7 cellular contexts compared by ENCODE assay signal in genomic region chr17:28720247-28720996, GRCh38. TPM values are rescaled to one million over a fixed set of nuclear protein-coding genes. Genes with fewer than 3 reads are reported as not detected.
DNase-seq lines count a peak whose midpoint lies in the region; ATAC-seq and TF ChIP-seq lines count a peak whose summit lies in the region.

No MANE protein-coding gene starts in this region.

- H3K9me3 ChIP-seq in neural cell (ENCODE audit: low read length): no peaks in the 10 kb centered on the region

- no peak for TF ChIP-seq RAD21 in neural cell (conservative IDR thresholded peaks at IDR 0.05)

- H3K36me3 ChIP-seq in GM23338 (ENCODE audit: insufficient read depth) (peaks cover 39% of the 10 kb centered on the region), neural cell (ENCODE audit: insufficient read depth, low read length) (no peaks in the 10 kb centered on the region)

- H3K9ac ChIP-seq in neural cell (ENCODE audit: low read length): peak overlapping the region; percentile 88

- H3K36me3 Mint-ChIP-seq in GM23338 (ENCODE audit: low read depth): peaks cover 68% of the 10 kb centered on the region

- CTCF ChIA-PET in RWPE1 (lab: Yijun Ruan, JAX): no interaction called here

- H3K4me1 ChIP-seq in GM23338 (ENCODE audit: insufficient read depth): peaks cover 47% of the 10 kb centered on the region

- H2AFZ ChIP-seq in GM23338 (no peak overlapping the region), neural cell (ENCODE audit: low read depth, low read length) (peak overlapping the region; percentile 36)

- H3K4me3 Mint-ChIP-seq in GM23338: peak overlapping the region; percentile 100

- ATAC-seq in GM23338: no peak

- H4K20me1 ChIP-seq in GM23338 (replicated peaks; ENCODE audit: insufficient read depth) (peaks cover 33% of the 10 kb centered on the region), neural cell (ENCODE audit: insufficient read depth) (no peaks in the 10 kb centered on the region)

- intact Hi-C loops in dorsolateral prefrontal cortex (cut with DNase I): loop anchor here in 1 of 2 donors (5.0 kb wide), 1 partner anchor 33 kb away; no protein-coding TSS in a partner anchor
- intact Hi-C loops in posterior vena cava (cut with DNase I): no loop called here

- H3K4me3 ChIP-seq in GM23338 (peak overlapping the region; percentile 98), dorsolateral prefrontal cortex (peak overlapping the region; percentile 60 to 99 (median 91)), neural cell (ENCODE audit: low read length) (peak overlapping the region; percentile 92)

- peaks cover 62% of the 10 kb centered on the region for H3K4me1 Mint-ChIP-seq in GM23338

- H3K27me3 ChIP-seq in GM23338 (ENCODE audit: insufficient read depth) (no peaks in the 10 kb centered on the region), dorsolateral prefrontal cortex (peaks cover 0 to 24% (median 13%) of the 10 kb centered on the region in 45 donors), neural cell (ENCODE audit: insufficient read depth, low read depth, low read length) (peaks cover 28% of the 10 kb centered on the region)

- 0 out of 4 replicates have a peak, but pooled peaks of 1 of the 2 experiments have one; percentile 35 for TF ChIP-seq CTCF in GM23338 (conservative IDR thresholded peaks at IDR 0.05; ENCODE audit: low read depth in 2 of 2)
- TF ChIP-seq CTCF in RWPE1 (conservative IDR thresholded peaks at IDR 0.05; ENCODE audit: low read depth): peak; percentile 12; the same call in 1 of the 2 replicates
- peak in 1 of 56 donors; percentile 24 for TF ChIP-seq CTCF in dorsolateral prefrontal cortex (IDR thresholded peaks at IDR 0.05 in 54 of 56, conservative IDR thresholded peaks at IDR 0.05 in 2 of 56; ENCODE audit: low read depth in 1 of 56, partially characterized antibody in 56 of 56)
- TF ChIP-seq CTCF in neural cell (IDR thresholded peaks at IDR 0.05; ENCODE audit: poor library complexity, severe bottlenecking): no peak

- peaks cover 35% of the 10 kb centered on the region for H3K27me3 Mint-ChIP-seq in GM23338 (ENCODE audit: insufficient read depth, low read depth, poor library complexity)

- H3K27ac ChIP-seq in GM23338 (ENCODE audit: low read depth) (peak overlapping the region; percentile 56), RWPE1 (peak overlapping the region; percentile 99), dorsolateral prefrontal cortex (peak overlapping the region in 57 of 59 donors; percentile 21 to 97 (median 87)), neural cell (ENCODE audit: low read length) (peak overlapping the region; percentile 84)

- TF ChIP-seq EP300 in neural cell (conservative IDR thresholded peaks at IDR 0.05; ENCODE audit: poor library complexity, severe bottlenecking): no peak

- H3K79me2 ChIP-seq in GM23338 (replicated peaks; ENCODE audit: insufficient read depth): peaks cover 55% of the 10 kb centered on the region
- H3K79me2 ChIP-seq in neural cell (replicated peaks; ENCODE audit: insufficient read depth, low read length): peaks cover 17% of the 10 kb centered on the region

- H3K27ac Mint-ChIP-seq in GM23338: peak overlapping the region; percentile 100

- H3K9me2 ChIP-seq in GM23338 (ENCODE audit: insufficient read depth): no peaks in the 10 kb centered on the region
- no peaks in the 10 kb centered on the region for H3K9me2 ChIP-seq in neural cell (ENCODE audit: insufficient read depth, low read length)

- H3K4me2 ChIP-seq in GM23338 (peak overlapping the region; percentile 98), neural cell (ENCODE audit: low read length) (peak overlapping the region; percentile 93)

- H3F3A ChIP-seq in GM23338 (replicated peaks; ENCODE audit: low read depth): peaks cover 59% of the 10 kb centered on the region
- H3F3A ChIP-seq in neural cell (ENCODE audit: insufficient read depth, low read length, poor library complexity, severe bottlenecking): no peaks in the 10 kb centered on the region

- peaks cover 5% of the 10 kb centered on the region for H3K9me3 Mint-ChIP-seq in GM23338

- POLR2A ChIA-PET in RWPE1 (lab: Yijun Ruan, JAX; ENCODE audit: low non-redundant PET): interaction anchor here (0.6 to 1.8 kb wide), 4 partner anchors 10 to 80 kb away, joined by 3 to 11 read pairs (median 6); partner anchors contain the start of gene PROCA1

- DNase-seq in GM23338 (ENCODE audit: low spot score) (no peak), RWPE1 (ENCODE audit: low spot score) (no peak), dorsolateral prefrontal cortex (no peak), posterior vena cava (ENCODE audit: low spot score) (no peak), NCI-H226 (no peak), COLO829 (ENCODE audit: low spot score) (no peak)

TF ChIP-seq in GM23338, 12 proteins besides CTCF, POLR2A, EP300 and RAD21:
- 0 out of 2 replicates have a peak, but pooled peaks have one; percentile 5 for TF ChIP-seq CREB1 (CRISPR knock-in tag; IDR thresholded peaks at IDR 0.05; ENCODE audit: low read depth)
- TF ChIP-seq EZH2phosphoT487 (IDR thresholded peaks at IDR 0.05; ENCODE audit: unreplicated experiment): no peak

TF ChIP-seq in neural cell, 6 proteins besides CTCF, POLR2A, EP300 and RAD21:
- no peak for TF ChIP-seq POLR2AphosphoS5 (IDR thresholded peaks at IDR 0.05)
- no peak for TF ChIP-seq EZH2 (IDR thresholded peaks at IDR 0.05; ENCODE audit: borderline replicate concordance, insufficient read depth, low read length, poor library complexity, severe bottlenecking)
- peak; percentile 55 for TF ChIP-seq MXI1 (conservative IDR thresholded peaks at IDR 0.05; ENCODE audit: poor library complexity, severe bottlenecking)
- no peak for TF ChIP-seq SMC3 (conservative IDR thresholded peaks at IDR 0.05; ENCODE audit: poor library complexity)
- peak; percentile 1 for TF ChIP-seq REST (IDR thresholded peaks at IDR 0.05; ENCODE audit: borderline replicate concordance)
TF ChIP-seq in neural cell: peak in this region for 2.

RNA-seq across cellular contexts. Expression of gene RPL23A, which starts 0.6 kb away (rescaled TPM):
- total RNA-seq in GM23338 (2014; rRNA removed; shearing (Covaris generic)): 592 and 656 TPM in 2 replicates
- polyA plus RNA-seq in GM23338 (2016; fragmentation: Nextera tagmentation; extraction: Ambion mirVana): 1,994 and 2,198 TPM in 2 replicates
- 100 to 1,000 TPM; 343 to 754 (median 490) TPM for total RNA-seq in dorsolateral prefrontal cortex
- polyA plus RNA-seq in neural cell: 292 and 297 TPM in 2 replicates
- polyA minus RNA-seq in neural cell: 108 and 122 TPM in 2 replicates
- 100 to 1,000 TPM; 981 to 999 TPM for total RNA-seq in posterior vena cava

RNA-seq across cellular contexts. Expression of gene RAB34, which starts 2.8 kb away (rescaled TPM):
- total RNA-seq in GM23338 (2014; rRNA removed; shearing (Covaris generic)): 381 and 394 TPM in 2 replicates
- 174 and 184 TPM in 2 replicates for polyA plus RNA-seq in GM23338 (2016; fragmentation: Nextera tagmentation; extraction: Ambion mirVana)
- total RNA-seq in dorsolateral prefrontal cortex: 10 to 100 TPM; 12.0 to 55.8 (median 25.0) TPM
- polyA plus RNA-seq in neural cell: 3.4 and 9.3 TPM in 2 replicates
- 1.7 and 2.4 TPM in 2 replicates for polyA minus RNA-seq in neural cell
- 10 to 100 TPM; 75.0 to 90.2 TPM for total RNA-seq in posterior vena cava

RNA-seq across cellular contexts. Expression of gene TLCD1, which starts 5.6 kb away (rescaled TPM):
- total RNA-seq in GM23338 (2014; rRNA removed; shearing (Covaris generic)): 16.9 and 26.5 TPM in 2 replicates
- polyA plus RNA-seq in GM23338 (2016; fragmentation: Nextera tagmentation; extraction: Ambion mirVana) (47.0 and 47.7 TPM in 2 replicates), neural cell (not detected in 2 replicates)
- total RNA-seq in dorsolateral prefrontal cortex (10 to 100 TPM in 16 of 120 experiments, 1 to 10 TPM in 104; 2.0 to 22.8 (median 6.6) TPM), posterior vena cava (1 to 10 TPM; 2.2 to 3.1 TPM)
- not detected in 2 replicates for polyA minus RNA-seq in neural cell

RNA-seq across cellular contexts. Expression of gene NEK8, which starts 8.2 kb away (rescaled TPM):
- total RNA-seq in GM23338 (2014; rRNA removed; shearing (Covaris generic)): 13.2 and 14.9 TPM in 2 replicates
- polyA plus RNA-seq in GM23338 (2016; fragmentation: Nextera tagmentation; extraction: Ambion mirVana): 8.9 and 10.0 TPM in 2 replicates
- total RNA-seq in dorsolateral prefrontal cortex: 1 to 10 TPM in 118 of 120 experiments, under 1 TPM in 2; 0.96 to 5.8 (median 2.4) TPM
- polyA plus RNA-seq in neural cell: 1.5 and 2.0 TPM in 2 replicates
- polyA minus RNA-seq in neural cell: 0.24 and 0.93 TPM in 2 replicates
- 1 to 10 TPM; 2.3 TPM for total RNA-seq in posterior vena cava

RNA-seq across cellular contexts. Expression of gene PROCA1, which starts 8.7 kb away (rescaled TPM):
- 10.0 and 11.3 TPM in 2 replicates for total RNA-seq in GM23338 (2014; rRNA removed; shearing (Covaris generic))
- polyA plus RNA-seq in GM23338 (2016; fragmentation: Nextera tagmentation; extraction: Ambion mirVana) (14.4 and 14.9 TPM in 2 replicates), neural cell (18.8 and 20.7 TPM in 2 replicates)
- total RNA-seq in dorsolateral prefrontal cortex (10 to 100 TPM in 2 of 120 experiments, 1 to 10 TPM in 118; 2.1 to 11.7 (median 5.2) TPM), posterior vena cava (1 to 10 TPM; 1.2 to 2.1 TPM)
- 5.6 and 10.8 TPM in 2 replicates for polyA minus RNA-seq in neural cell
